In genomic region chr9:35518212-35518917, GRCh38 we compare ENCODE assay signal across 1 cellular context.
TF ChIP-seq lines count a peak whose summit lies in the region.

No MANE protein-coding gene starts in this region.

TF ChIP-seq in HepG2, 621 proteins besides CTCF, POLR2A, EP300 and RAD21 (continued from another document and continues in another):
- TF ChIP-seq, protein P1, sequence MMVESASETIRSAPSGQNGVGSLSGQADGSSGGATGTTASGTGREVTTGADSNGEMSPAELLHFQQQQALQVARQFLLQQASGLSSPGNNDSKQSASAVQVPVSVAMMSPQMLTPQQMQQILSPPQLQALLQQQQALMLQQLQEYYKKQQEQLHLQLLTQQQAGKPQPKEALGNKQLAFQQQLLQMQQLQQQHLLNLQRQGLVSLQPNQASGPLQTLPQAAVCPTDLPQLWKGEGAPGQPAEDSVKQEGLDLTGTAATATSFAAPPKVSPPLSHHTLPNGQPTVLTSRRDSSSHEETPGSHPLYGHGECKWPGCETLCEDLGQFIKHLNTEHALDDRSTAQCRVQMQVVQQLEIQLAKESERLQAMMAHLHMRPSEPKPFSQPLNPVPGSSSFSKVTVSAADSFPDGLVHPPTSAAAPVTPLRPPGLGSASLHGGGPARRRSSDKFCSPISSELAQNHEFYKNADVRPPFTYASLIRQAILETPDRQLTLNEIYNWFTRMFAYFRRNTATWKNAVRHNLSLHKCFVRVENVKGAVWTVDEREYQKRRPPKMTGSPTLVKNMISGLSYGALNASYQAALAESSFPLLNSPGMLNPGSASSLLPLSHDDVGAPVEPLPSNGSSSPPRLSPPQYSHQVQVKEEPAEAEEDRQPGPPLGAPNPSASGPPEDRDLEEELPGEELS (CRISPR knock-in tag; IDR thresholded peaks at IDR 0.05), result peak; percentile 85
- TF ChIP-seq, protein P2, sequence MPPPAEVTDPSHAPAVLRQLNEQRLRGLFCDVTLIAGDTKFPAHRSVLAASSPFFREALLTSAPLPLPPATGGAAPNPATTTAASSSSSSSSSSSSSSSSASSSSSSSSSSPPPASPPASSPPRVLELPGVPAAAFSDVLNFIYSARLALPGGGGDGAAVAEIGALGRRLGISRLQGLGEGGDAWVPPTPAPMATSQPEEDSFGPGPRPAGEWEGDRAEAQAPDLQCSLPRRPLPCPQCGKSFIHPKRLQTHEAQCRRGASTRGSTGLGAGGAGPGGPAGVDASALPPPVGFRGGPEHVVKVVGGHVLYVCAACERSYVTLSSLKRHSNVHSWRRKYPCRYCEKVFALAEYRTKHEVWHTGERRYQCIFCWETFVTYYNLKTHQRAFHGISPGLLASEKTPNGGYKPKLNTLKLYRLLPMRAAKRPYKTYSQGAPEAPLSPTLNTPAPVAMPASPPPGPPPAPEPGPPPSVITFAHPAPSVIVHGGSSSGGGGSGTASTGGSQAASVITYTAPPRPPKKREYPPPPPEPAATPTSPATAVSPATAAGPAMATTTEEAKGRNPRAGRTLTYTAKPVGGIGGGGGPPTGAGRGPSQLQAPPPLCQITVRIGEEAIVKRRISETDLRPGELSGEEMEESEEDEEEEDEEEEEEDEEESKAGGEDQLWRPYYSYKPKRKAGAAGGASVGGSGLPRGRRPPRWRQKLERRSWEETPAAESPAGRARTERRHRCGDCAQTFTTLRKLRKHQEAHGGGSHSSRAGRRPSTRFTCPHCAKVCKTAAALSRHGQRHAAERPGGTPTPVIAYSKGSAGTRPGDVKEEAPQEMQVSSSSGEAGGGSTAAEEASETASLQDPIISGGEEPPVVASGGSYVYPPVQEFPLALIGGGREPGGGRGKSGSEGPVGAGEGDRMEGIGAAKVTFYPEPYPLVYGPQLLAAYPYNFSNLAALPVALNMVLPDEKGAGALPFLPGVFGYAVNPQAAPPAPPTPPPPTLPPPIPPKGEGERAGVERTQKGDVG (CRISPR knock-in tag; IDR thresholded peaks at IDR 0.05; ENCODE audit: borderline replicate concordance), result no peak
- TF ChIP-seq XRCC5 (optimal IDR thresholded peaks at IDR 0.05; ENCODE audit: low read length) (no peak), MAFF (IDR thresholded peaks at IDR 0.05; ENCODE audit: low read depth, low read length) (peak; percentile 60), ZNF292 (CRISPR knock-in tag; IDR thresholded peaks at IDR 0.05; ENCODE audit: borderline replicate concordance, low read depth) (peak; percentile 96; the same call in 1 of the 2 replicates), GATAD2A (CRISPR knock-in tag; IDR thresholded peaks at IDR 0.05) (peak; percentile 89), RCOR2 (CRISPR knock-in tag; IDR thresholded peaks at IDR 0.05) (peak; percentile 91), HOMEZ (CRISPR knock-in tag; IDR thresholded peaks at IDR 0.05; ENCODE audit: low read depth) (0 out of 2 replicates have a peak, but pooled peaks have one; percentile 47), NCOA5 (CRISPR knock-in tag; IDR thresholded peaks at IDR 0.05) (no peak), ZSCAN29 (CRISPR knock-in tag; conservative IDR thresholded peaks at IDR 0.05) (peak; percentile 52; the same call in 1 of the 2 replicates), ZNF251 (CRISPR knock-in tag; IDR thresholded peaks at IDR 0.05) (no peak), RARG (CRISPR knock-in tag; IDR thresholded peaks at IDR 0.05; ENCODE audit: low read depth) (no peak), ZMYM4 (CRISPR knock-in tag; IDR thresholded peaks at IDR 0.05) (0 out of 2 replicates have a peak, but pooled peaks have one; percentile 16), ZNF180 (CRISPR knock-in tag; IDR thresholded peaks at IDR 0.05; ENCODE audit: borderline replicate concordance, low read depth) (no peak), SIN3A (IDR thresholded peaks at IDR 0.05; ENCODE audit: borderline replicate concordance, low read depth, low read length) (peak; percentile 84), ZFX (CRISPR knock-in tag; IDR thresholded peaks at IDR 0.05; ENCODE audit: low read depth) (peak; percentile 31; the same call in 1 of the 2 replicates), ELF3 (CRISPR knock-in tag; IDR thresholded peaks at IDR 0.05) (peak; percentile 89), ZNF615 (CRISPR knock-in tag; IDR thresholded peaks at IDR 0.05; ENCODE audit: borderline replicate concordance) (no peak), FOSL2 (CRISPR knock-in tag; IDR thresholded peaks at IDR 0.05) (peak; percentile 99), MXD4 (CRISPR knock-in tag; IDR thresholded peaks at IDR 0.05) (peak; percentile 67; the same call in 1 of the 2 replicates), SMAD3 (CRISPR knock-in tag; IDR thresholded peaks at IDR 0.05) (peak; percentile 63; the same call in 1 of the 2 replicates), ZFP36 (IDR thresholded peaks at IDR 0.05; ENCODE audit: borderline replicate concordance, low read depth, low read length, partially characterized antibody) (no peak), RBAK (CRISPR knock-in tag; IDR thresholded peaks at IDR 0.05) (no peak), HNRNPH1 (optimal IDR thresholded peaks at IDR 0.05; ENCODE audit: low read depth, low read length) (no peak), ZNF614 (CRISPR knock-in tag; IDR thresholded peaks at IDR 0.05; ENCODE audit: borderline replicate concordance) (peak; percentile 63; the same call in 1 of the 2 replicates), ZNF841 (CRISPR knock-in tag; IDR thresholded peaks at IDR 0.05; ENCODE audit: borderline replicate concordance) (no peak), ZSCAN9 (CRISPR knock-in tag; IDR thresholded peaks at IDR 0.05; ENCODE audit: borderline replicate concordance) (peak; percentile 33; the same call in 1 of the 2 replicates), SMAD9 (CRISPR knock-in tag; IDR thresholded peaks at IDR 0.05) (no peak), ZBTB21 (CRISPR knock-in tag; IDR thresholded peaks at IDR 0.05) (peak; percentile 89), KDM5A (IDR thresholded peaks at IDR 0.05; ENCODE audit: borderline replicate concordance, low read length) (no peak), TEAD3 (CRISPR knock-in tag; optimal IDR thresholded peaks at IDR 0.05; ENCODE audit: borderline replicate concordance) (peak; percentile 100), IRF2 (CRISPR knock-in tag; IDR thresholded peaks at IDR 0.05) (peak; percentile 75), HOXA3 (CRISPR knock-in tag; IDR thresholded peaks at IDR 0.05) (peak; percentile 84; the same call in 1 of the 2 replicates), ZBTB38 (CRISPR knock-in tag; IDR thresholded peaks at IDR 0.05) (no peak; the same call in 1 of the 2 replicates), RFXANK (CRISPR knock-in tag; IDR thresholded peaks at IDR 0.05) (peak; percentile 83), ZNF263 (CRISPR knock-in tag; IDR thresholded peaks at IDR 0.05) (peak; percentile 73), HOXA5 (CRISPR knock-in tag; IDR thresholded peaks at IDR 0.05) (peak; percentile 68; the same call in 1 of the 2 replicates), PREB (CRISPR knock-in tag; IDR thresholded peaks at IDR 0.05) (no peak), SP1 (IDR thresholded peaks at IDR 0.05) (no peak), SP1 (CRISPR knock-in tag; IDR thresholded peaks at IDR 0.05) (no peak), ZNF30 (CRISPR knock-in tag; IDR thresholded peaks at IDR 0.05) (no peak)
- TF ChIP-seq, protein P3, sequence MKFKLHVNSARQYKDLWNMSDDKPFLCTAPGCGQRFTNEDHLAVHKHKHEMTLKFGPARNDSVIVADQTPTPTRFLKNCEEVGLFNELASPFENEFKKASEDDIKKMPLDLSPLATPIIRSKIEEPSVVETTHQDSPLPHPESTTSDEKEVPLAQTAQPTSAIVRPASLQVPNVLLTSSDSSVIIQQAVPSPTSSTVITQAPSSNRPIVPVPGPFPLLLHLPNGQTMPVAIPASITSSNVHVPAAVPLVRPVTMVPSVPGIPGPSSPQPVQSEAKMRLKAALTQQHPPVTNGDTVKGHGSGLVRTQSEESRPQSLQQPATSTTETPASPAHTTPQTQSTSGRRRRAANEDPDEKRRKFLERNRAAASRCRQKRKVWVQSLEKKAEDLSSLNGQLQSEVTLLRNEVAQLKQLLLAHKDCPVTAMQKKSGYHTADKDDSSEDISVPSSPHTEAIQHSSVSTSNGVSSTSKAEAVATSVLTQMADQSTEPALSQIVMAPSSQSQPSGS (CRISPR knock-in tag; IDR thresholded peaks at IDR 0.05), result peak; percentile 67; the same call in 1 of the 2 replicates
- TF ChIP-seq, protein P4, sequence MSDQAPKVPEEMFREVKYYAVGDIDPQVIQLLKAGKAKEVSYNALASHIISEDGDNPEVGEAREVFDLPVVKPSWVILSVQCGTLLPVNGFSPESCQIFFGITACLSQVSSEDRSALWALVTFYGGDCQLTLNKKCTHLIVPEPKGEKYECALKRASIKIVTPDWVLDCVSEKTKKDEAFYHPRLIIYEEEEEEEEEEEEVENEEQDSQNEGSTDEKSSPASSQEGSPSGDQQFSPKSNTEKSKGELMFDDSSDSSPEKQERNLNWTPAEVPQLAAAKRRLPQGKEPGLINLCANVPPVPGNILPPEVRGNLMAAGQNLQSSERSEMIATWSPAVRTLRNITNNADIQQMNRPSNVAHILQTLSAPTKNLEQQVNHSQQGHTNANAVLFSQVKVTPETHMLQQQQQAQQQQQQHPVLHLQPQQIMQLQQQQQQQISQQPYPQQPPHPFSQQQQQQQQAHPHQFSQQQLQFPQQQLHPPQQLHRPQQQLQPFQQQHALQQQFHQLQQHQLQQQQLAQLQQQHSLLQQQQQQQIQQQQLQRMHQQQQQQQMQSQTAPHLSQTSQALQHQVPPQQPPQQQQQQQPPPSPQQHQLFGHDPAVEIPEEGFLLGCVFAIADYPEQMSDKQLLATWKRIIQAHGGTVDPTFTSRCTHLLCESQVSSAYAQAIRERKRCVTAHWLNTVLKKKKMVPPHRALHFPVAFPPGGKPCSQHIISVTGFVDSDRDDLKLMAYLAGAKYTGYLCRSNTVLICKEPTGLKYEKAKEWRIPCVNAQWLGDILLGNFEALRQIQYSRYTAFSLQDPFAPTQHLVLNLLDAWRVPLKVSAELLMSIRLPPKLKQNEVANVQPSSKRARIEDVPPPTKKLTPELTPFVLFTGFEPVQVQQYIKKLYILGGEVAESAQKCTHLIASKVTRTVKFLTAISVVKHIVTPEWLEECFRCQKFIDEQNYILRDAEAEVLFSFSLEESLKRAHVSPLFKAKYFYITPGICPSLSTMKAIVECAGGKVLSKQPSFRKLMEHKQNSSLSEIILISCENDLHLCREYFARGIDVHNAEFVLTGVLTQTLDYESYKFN (CRISPR knock-in tag; conservative IDR thresholded peaks at IDR 0.05), result peak; percentile 78
- TF ChIP-seq, protein P5, sequence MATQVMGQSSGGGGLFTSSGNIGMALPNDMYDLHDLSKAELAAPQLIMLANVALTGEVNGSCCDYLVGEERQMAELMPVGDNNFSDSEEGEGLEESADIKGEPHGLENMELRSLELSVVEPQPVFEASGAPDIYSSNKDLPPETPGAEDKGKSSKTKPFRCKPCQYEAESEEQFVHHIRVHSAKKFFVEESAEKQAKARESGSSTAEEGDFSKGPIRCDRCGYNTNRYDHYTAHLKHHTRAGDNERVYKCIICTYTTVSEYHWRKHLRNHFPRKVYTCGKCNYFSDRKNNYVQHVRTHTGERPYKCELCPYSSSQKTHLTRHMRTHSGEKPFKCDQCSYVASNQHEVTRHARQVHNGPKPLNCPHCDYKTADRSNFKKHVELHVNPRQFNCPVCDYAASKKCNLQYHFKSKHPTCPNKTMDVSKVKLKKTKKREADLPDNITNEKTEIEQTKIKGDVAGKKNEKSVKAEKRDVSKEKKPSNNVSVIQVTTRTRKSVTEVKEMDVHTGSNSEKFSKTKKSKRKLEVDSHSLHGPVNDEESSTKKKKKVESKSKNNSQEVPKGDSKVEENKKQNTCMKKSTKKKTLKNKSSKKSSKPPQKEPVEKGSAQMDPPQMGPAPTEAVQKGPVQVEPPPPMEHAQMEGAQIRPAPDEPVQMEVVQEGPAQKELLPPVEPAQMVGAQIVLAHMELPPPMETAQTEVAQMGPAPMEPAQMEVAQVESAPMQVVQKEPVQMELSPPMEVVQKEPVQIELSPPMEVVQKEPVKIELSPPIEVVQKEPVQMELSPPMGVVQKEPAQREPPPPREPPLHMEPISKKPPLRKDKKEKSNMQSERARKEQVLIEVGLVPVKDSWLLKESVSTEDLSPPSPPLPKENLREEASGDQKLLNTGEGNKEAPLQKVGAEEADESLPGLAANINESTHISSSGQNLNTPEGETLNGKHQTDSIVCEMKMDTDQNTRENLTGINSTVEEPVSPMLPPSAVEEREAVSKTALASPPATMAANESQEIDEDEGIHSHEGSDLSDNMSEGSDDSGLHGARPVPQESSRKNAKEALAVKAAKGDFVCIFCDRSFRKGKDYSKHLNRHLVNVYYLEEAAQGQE (IDR thresholded peaks at IDR 0.05; ENCODE audit: borderline replicate concordance in 1 of 2, low read depth in 1 of 2, low read length in 2 of 2), result no peak
- TF ChIP-seq, protein P6, sequence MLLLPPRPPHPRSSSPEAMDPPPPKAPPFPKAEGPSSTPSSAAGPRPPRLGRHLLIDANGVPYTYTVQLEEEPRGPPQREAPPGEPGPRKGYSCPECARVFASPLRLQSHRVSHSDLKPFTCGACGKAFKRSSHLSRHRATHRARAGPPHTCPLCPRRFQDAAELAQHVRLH (CRISPR knock-in tag; IDR thresholded peaks at IDR 0.05; ENCODE audit: borderline replicate concordance, low read depth), result peak; percentile 64; the same call in 1 of the 2 replicates
- TF ChIP-seq, protein P7, sequence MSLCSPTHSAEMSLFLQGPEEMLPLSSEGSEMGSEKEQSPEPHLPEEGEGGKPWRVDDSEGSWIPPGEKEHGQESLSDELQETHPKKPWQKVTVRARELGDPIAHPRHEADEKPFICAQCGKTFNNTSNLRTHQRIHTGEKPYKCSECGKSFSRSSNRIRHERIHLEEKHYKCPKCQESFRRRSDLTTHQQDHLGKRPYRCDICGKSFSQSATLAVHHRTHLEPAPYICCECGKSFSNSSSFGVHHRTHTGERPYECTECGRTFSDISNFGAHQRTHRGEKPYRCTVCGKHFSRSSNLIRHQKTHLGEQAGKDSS (CRISPR knock-in tag; IDR thresholded peaks at IDR 0.05; ENCODE audit: borderline replicate concordance, low read depth), result no peak
- TF ChIP-seq, protein P8, sequence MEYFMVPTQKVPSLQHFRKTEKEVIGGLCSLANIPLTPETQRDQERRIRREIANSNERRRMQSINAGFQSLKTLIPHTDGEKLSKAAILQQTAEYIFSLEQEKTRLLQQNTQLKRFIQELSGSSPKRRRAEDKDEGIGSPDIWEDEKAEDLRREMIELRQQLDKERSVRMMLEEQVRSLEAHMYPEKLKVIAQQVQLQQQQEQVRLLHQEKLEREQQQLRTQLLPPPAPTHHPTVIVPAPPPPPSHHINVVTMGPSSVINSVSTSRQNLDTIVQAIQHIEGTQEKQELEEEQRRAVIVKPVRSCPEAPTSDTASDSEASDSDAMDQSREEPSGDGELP (IDR thresholded peaks at IDR 0.05; ENCODE audit: borderline replicate concordance, low read depth), result peak; percentile 97
